In the genomic region with DNA sequence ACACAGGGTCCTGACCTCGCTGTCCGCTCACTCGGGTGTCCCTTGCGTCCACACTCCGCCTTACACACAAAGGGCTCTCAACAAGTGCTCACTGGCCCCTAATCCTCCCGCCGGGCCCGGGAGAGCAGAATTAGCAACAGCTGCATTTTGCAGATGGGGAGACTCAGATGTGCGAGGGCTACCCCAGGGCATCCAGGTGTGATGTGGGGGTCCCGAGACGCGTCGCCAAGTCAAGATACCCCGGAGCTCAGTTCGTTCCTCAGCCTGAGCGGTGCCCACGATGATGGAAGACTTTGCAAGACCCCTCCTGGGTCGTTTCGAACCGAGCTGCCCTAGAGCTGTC, we compare ENCODE assay signal across 8 cellular contexts. TPM values are rescaled to one million over a fixed set of nuclear protein-coding genes. Genes with fewer than 3 reads are reported as not detected.
A peak's percentile ranks its signal among the peaks of the same experiment; 100 is the strongest.
DNase-seq lines count a peak whose midpoint lies in the region; ATAC-seq, FAIRE-seq and TF ChIP-seq lines count a peak whose summit lies in the region.

No MANE protein-coding gene starts in this region.

- peaks cover 13% of the 10 kb centered on the region for H3K4me1 Mint-ChIP-seq in WTC11

- H3K9me3 ChIP-seq in right cardiac atrium (ENCODE audit: control insufficient read depth, low read length) (no peaks in the 10 kb centered on the region), gastrocnemius medialis (no peaks in the 10 kb centered on the region)

- TF ChIP-seq POLR2A in gastrocnemius medialis (IDR thresholded peaks at IDR 0.05) (no peak), GM12891 (IDR thresholded peaks at IDR 0.05; ENCODE audit: low read depth, low read length) (no peak)

- intact Hi-C loops in right cardiac atrium (cut with DNase I) (loop anchor here in 2 of 4 donors (10.0 kb wide), 2 partner anchors 230 to 580 kb away; partner anchors contain the start of genes CHCHD4 (in 1 of the 2) and TMEM43 (in 1 of the 2)), gastrocnemius medialis (cut with DNase I; ENCODE audit: low total_unique reads) (loop anchor here (2.0 to 10.0 kb wide), 3 partner anchors 230 to 570 kb away; partner anchors contain the start of genes CHCHD4 and TMEM43)

- POLR2A ChIA-PET in WTC11 (lab: Charles Lee), result interaction anchor here (2.9 kb wide), 1 partner anchor 230 kb away, joined by 17 read pairs; the partner anchor contains the start of genes CHCHD4 and TMEM43

- ATAC-seq in WTC11 (no peak), right cardiac atrium (no peak), gastrocnemius medialis (no peak)

- no peak for TF ChIP-seq CTCF in GM06990 (IDR thresholded peaks at IDR 0.05; ENCODE audit: insufficient read depth, low read length, poor library complexity, severe bottlenecking)
- no peak for TF ChIP-seq CTCF in WTC11 (IDR thresholded peaks at IDR 0.05)
- TF ChIP-seq CTCF in gastrocnemius medialis (IDR thresholded peaks at IDR 0.05 in 4 of 5, conservative IDR thresholded peaks at IDR 0.05 in 1 of 5), result no peak

- H3K36me3 ChIP-seq in GM06990 (ENCODE audit: control insufficient read depth, insufficient read depth, low read length) (no peaks in the 10 kb centered on the region), gastrocnemius medialis (no peaks in the 10 kb centered on the region)

- DNase-seq in GM06990 (ENCODE audit: extremely low read depth, insufficient read length) (peak; percentile 15), WTC11 (ENCODE audit: low spot score) (no peak), right cardiac atrium (peak in 1 of 3 donors; percentile 54), gastrocnemius medialis (no peak), GF-D8 (lab: John Stamatoyannopoulos, UW) (no peak), HuH-7 (ENCODE audit: low spot score) (no peak), GM12891 (ENCODE audit: insufficient read length, low spot score) (no peak), Kasumi-1 (lab: John Stamatoyannopoulos, UW) (no peak)

- H3K27me3 ChIP-seq in GM06990 (replicated peaks; ENCODE audit: control insufficient read depth, insufficient read depth, low read length) (no peaks in the 10 kb centered on the region), right cardiac atrium (ENCODE audit: control insufficient read depth, insufficient read depth) (no peaks in the 10 kb centered on the region), gastrocnemius medialis (peaks cover 0 to 2% (median 0%) of the 10 kb centered on the region in 3 donors)

- in situ Hi-C loops in gastrocnemius medialis (cut with MboI; ENCODE audit: low sequenced_read_pairs in 4 of 4), result loop anchor here (10.0 to 25.0 kb wide), 5 partner anchors 220 to 593 kb away; partner anchors contain the start of genes CHCHD4 (in 1 of the 4) and TMEM43 (in 1 of the 4)

- H3K4me3 ChIP-seq in GM06990 (replicated peaks; ENCODE audit: low read depth, low read length) (no peak overlapping the region; the same call in 1 of the 2 replicates), right cardiac atrium (ENCODE audit: low read length) (peak overlapping the region; percentile 71), gastrocnemius medialis (peak overlapping the region; percentile 56 to 80 (median 66))

- peak overlapping the region; percentile 89 for H3K4me3 Mint-ChIP-seq in WTC11

- H3K36me3 Mint-ChIP-seq in WTC11, result no peaks in the 10 kb centered on the region

- H3K27ac Mint-ChIP-seq in WTC11, result no peak overlapping the region

- peaks cover 15% of the 10 kb centered on the region for H3K9me3 Mint-ChIP-seq in WTC11

- no peak for FAIRE-seq in GM12891 (lab: Jason Lieb, UNC)

- H3K27ac ChIP-seq in right cardiac atrium (ENCODE audit: low read length) (no peak overlapping the region), gastrocnemius medialis (peak overlapping the region in 1 of 4 donors; percentile 57)

- H3K4me1 ChIP-seq in right cardiac atrium (ENCODE audit: control insufficient read depth, insufficient read depth, low read length) (peaks cover 3% of the 10 kb centered on the region), gastrocnemius medialis (peaks cover 9 to 12% of the 10 kb centered on the region in 2 donors)

- 30% methylated on average over 20 of the region's 20 CpGs for WGBS in right cardiac atrium

- CTCF ChIA-PET in WTC11 (lab: Charles Lee), result interaction anchor here (1.3 to 3.3 kb wide), 6 partner anchors 14 to 322 kb away, joined by 4 to 98 read pairs (median 7); partner anchors contain the start of genes CHCHD4, TMEM43 and WNT7A

- peaks cover 38% of the 10 kb centered on the region for H3K27me3 Mint-ChIP-seq in WTC11 (ENCODE audit: low read depth)

TF ChIP-seq in WTC11, 78 proteins besides CTCF, POLR2A, EP300 and RAD21 (continues in another document):
- TF ChIP-seq FOXP4 (CRISPR knock-in tag; IDR thresholded peaks at IDR 0.05) (no peak), ZNF425 (CRISPR knock-in tag; conservative IDR thresholded peaks at IDR 0.05) (no peak), CBFB (CRISPR knock-in tag; IDR thresholded peaks at IDR 0.05; ENCODE audit: low read depth) (no peak), HMGA2 (CRISPR knock-in tag; IDR thresholded peaks at IDR 0.05) (no peak)

TF ChIP-seq in GM12891, 5 proteins besides CTCF, POLR2A, EP300 and RAD21:
- no peak for TF ChIP-seq SPI1 (IDR thresholded peaks at IDR 0.05; ENCODE audit: low read depth, low read length)
- TF ChIP-seq POU2F2 (IDR thresholded peaks at IDR 0.05; ENCODE audit: low read depth, low read length), result no peak
- TF ChIP-seq TAF1 (IDR thresholded peaks at IDR 0.05; ENCODE audit: low read depth, low read length), result no peak
- TF ChIP-seq PAX5 (IDR thresholded peaks at IDR 0.05; ENCODE audit: insufficient read depth, low read length, severe bottlenecking), result no peak
- TF ChIP-seq POLR2AphosphoS5 (IDR thresholded peaks at IDR 0.05; ENCODE audit: low read depth, low read length), result no peak

RNA-seq across cellular contexts. Expression of gene WNT7A, which starts 14.9 kb away (rescaled TPM):
- 0.04 to 0.07 TPM in 2 of 3 replicates, not detected in the other for total RNA-seq in WTC11 (2021)
- not detected for total RNA-seq in right cardiac atrium
- not detected for polyA plus RNA-seq in right cardiac atrium
- total RNA-seq in gastrocnemius medialis, result not detected
- not detected for polyA plus RNA-seq in GM12891 (2012; ENCODE audit: low read depth, missing spikeins)
